Comparison of ENCODE assay signal across 9 cellular contexts in genomic region chr10:13272164-13272571, GRCh38. TPM values are rescaled to one million over a fixed set of nuclear protein-coding genes. Genes with fewer than 3 reads are reported as not detected.
DNase-seq lines count a peak whose midpoint lies in the region; ATAC-seq and TF ChIP-seq lines count a peak whose summit lies in the region.
"Had no signal": no experiment of that assay in that cellular context is flagged by ENCODE, and none has a peak within 500 bp of the region (broad histone marks: within the 10 kb centered on the region; RNA-seq: fewer than 3 reads in every experiment).

No MANE protein-coding gene starts in this region.

- no peaks in the 10 kb centered on the region for H3K79me2 ChIP-seq in Loucy (ENCODE audit: insufficient read depth, low read length)

- H3K9ac ChIP-seq in Loucy (ENCODE audit: low read depth, low read length, poor library complexity, severe bottlenecking) (no peak overlapping the region), endodermal cell (ENCODE audit: extremely low read depth, low read length, poor library complexity, severe bottlenecking) (no peak overlapping the region)

- no peaks in the 10 kb centered on the region for H3F3A ChIP-seq in Loucy (ENCODE audit: low read depth)

- H3K36me3 ChIP-seq in Loucy (ENCODE audit: insufficient read depth, low read length) (no peaks in the 10 kb centered on the region), endodermal cell (ENCODE audit: control insufficient read depth, insufficient read depth, low read length) (no peaks in the 10 kb centered on the region)

- peak overlapping the region; percentile 78 for H2AFZ ChIP-seq in Loucy (ENCODE audit: low read length)

- H3K4me3 Mint-ChIP-seq in endodermal cell (no peak overlapping the region), nephron progenitor cell (no peak overlapping the region)
- H3K4me3 Mint-ChIP-seq: T-cell had no signal

- H3K36me3 Mint-ChIP-seq in endodermal cell (ENCODE audit: low read depth) (no peaks in the 10 kb centered on the region), nephron progenitor cell (ENCODE audit: low read depth) (peaks cover 5% of the 10 kb centered on the region)
- H3K36me3 Mint-ChIP-seq: T-cell had no signal

- no peaks in the 10 kb centered on the region for H4K20me1 ChIP-seq in Loucy (ENCODE audit: insufficient read depth, low read length, poor library complexity, severe bottlenecking)

- H3K27me3 Mint-ChIP-seq in endodermal cell (ENCODE audit: insufficient read depth), result no peaks in the 10 kb centered on the region
- peaks cover 10% of the 10 kb centered on the region for H3K27me3 Mint-ChIP-seq in nephron progenitor cell (ENCODE audit: low read depth, poor library complexity)
- H3K27me3 Mint-ChIP-seq: T-cell had no signal

- H3K4me1 ChIP-seq in Loucy (ENCODE audit: insufficient read depth, low read length, poor library complexity, severe bottlenecking), result peaks cover 5% of the 10 kb centered on the region
- H3K4me1 ChIP-seq in endodermal cell (ENCODE audit: control insufficient read depth, insufficient read depth, low read length), result no peaks in the 10 kb centered on the region

- H3K4me1 Mint-ChIP-seq in endodermal cell (peaks cover 20% of the 10 kb centered on the region), nephron progenitor cell (peaks cover 39% of the 10 kb centered on the region)

- no peaks in the 10 kb centered on the region for H3K9me2 ChIP-seq in Loucy (replicated peaks; ENCODE audit: low read depth, low read length)

- TF ChIP-seq CTCF in Loucy (conservative IDR thresholded peaks at IDR 0.05; ENCODE audit: low read length), result no peak
- TF ChIP-seq CTCF in endodermal cell (conservative IDR thresholded peaks at IDR 0.05), result no peak
- TF ChIP-seq CTCF in nephron progenitor cell (IDR thresholded peaks at IDR 0.05), result no peak

- H3K9me3 Mint-ChIP-seq in endodermal cell (peaks cover 2% of the 10 kb centered on the region), nephron progenitor cell (no peaks in the 10 kb centered on the region)
- H3K9me3 Mint-ChIP-seq: T-cell had no signal

- ATAC-seq in GM21360 (IDR thresholded peaks at IDR 0.05; ENCODE audit: unreplicated experiment) (no peak), HG02623 (IDR thresholded peaks at IDR 0.05; ENCODE audit: unreplicated experiment) (no peak)

- H3K4me3 ChIP-seq in Loucy (ENCODE audit: low read length, poor library complexity, severe bottlenecking) (no peak overlapping the region), endodermal cell (ENCODE audit: low read length) (no peak overlapping the region)

- WGBS in endodermal cell (ENCODE audit: insufficient coverage in 1 of 2, insufficient read length in 1 of 2), 2 experiments, result 86 to 89% methylated on average over 10 to 12 of the region's 12 CpGs

- H3K4me2 ChIP-seq in Loucy (ENCODE audit: low read depth, low read length, poor library complexity, severe bottlenecking), result no peak overlapping the region

- H3K27ac ChIP-seq in endodermal cell (ENCODE audit: low read depth, low read length), result no peak overlapping the region

- peak overlapping the region; percentile 77 for H3K27ac Mint-ChIP-seq in endodermal cell
- peak overlapping the region; percentile 36 for H3K27ac Mint-ChIP-seq in nephron progenitor cell

- DNase-seq in ELF-1 (ENCODE audit: low read depth, low spot score) (peak; percentile 17), endodermal cell (peak; percentile 57), nephron progenitor cell (no peak), HuH-7.5 (ENCODE audit: low spot score) (no peak)
- DNase-seq in stimulated activated CD4-positive, alpha-beta T cell treated with anti-CD3 and anti-CD28 coated beads, Interleukin-4, amount 100 ng/mL, for 1 hour, result no peak

- H3K27me3 ChIP-seq in Loucy (ENCODE audit: insufficient read depth, low read length, poor library complexity, severe bottlenecking), result no peaks in the 10 kb centered on the region
- no peaks in the 10 kb centered on the region for H3K27me3 ChIP-seq in endodermal cell (ENCODE audit: control insufficient read depth, insufficient read depth, low read length, poor library complexity, severe bottlenecking)

- H3K9me3 ChIP-seq in Loucy (ENCODE audit: insufficient read depth, low read depth, low read length) (no peaks in the 10 kb centered on the region), endodermal cell (ENCODE audit: control insufficient read depth, low read length) (no peaks in the 10 kb centered on the region)

RNA-seq across cellular contexts. Expression of gene PHYH, which starts 27.7 kb away (rescaled TPM):
- total RNA-seq in endodermal cell, result 10 to 100 TPM; 17.2 to 37.9 TPM
- 24.3 TPM for polyA plus RNA-seq in endodermal cell (2013, experiment 1 of 2)
- 21.1 TPM for polyA plus RNA-seq in endodermal cell (2013, experiment 2 of 2)

RNA-seq across cellular contexts. Expression of gene UCMA, which starts 38.0 kb away (rescaled TPM):
- not detected for total RNA-seq in endodermal cell
- polyA plus RNA-seq in endodermal cell (2013, experiment 1 of 2), result not detected
- polyA plus RNA-seq in endodermal cell (2013, experiment 2 of 2), result not detected
- total RNA-seq: T-cell had no signal

Comparison
In these comparisons a context has a peak if more than half of its experiments do, and no peak if none do; other contexts are left out.
1. DNase-seq: peak in ELF-1 (single experiment) and endodermal cell (single experiment); none in nephron progenitor cell (single experiment), HuH-7.5 (single experiment) and stimulated activated CD4-positive, alpha-beta T cell treated with anti-CD3 and anti-CD28 coated beads, Interleukin-4, amount 100 ng/mL, for 1 hour (single experiment).